ENCODE assay signal across 19 cellular contexts in the genomic region with DNA sequence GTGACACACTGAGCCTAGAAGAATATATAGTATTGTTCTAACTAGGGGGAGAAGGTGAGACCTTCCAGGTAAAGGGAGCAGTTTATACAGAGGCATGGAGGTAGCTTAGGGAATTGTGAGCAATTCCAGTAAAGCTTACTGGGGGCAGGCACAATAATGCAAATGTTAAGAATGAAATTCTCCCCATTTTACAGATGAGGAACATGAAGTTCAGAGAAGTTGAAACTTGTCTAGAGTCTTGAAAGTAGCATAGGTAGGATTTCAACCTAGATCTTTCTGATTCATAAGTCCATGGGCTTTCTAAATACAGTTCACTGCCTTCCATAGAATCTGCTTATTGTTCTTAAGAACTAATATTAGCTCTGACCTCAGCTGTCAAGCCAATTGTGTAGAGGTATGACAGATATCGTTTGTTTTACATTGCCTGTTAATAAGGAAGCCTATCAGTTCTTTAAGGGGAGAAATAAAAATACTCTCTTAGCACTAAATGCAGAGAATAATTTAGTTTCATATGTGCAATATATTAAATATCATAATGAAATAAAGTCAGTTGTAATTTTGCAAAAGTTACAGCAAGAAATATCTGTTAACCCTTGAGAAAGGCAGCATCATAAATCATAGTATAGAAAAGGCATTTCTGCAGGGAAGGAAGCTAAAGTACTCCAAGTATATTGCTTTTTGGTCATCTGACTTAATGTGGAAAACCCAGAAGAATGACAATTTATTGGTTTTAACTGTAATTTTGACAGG.
"Had no signal": no experiment of that assay in that cellular context is flagged by ENCODE, and none has a peak within 500 bp of the region (broad histone marks: within the 10 kb centered on the region; RNA-seq: fewer than 3 reads in every experiment).

No MANE protein-coding gene starts in this region.

- H3K4me1 Mint-ChIP-seq: activated CD4-positive, alpha-beta T cell treated with anti-CD3 and anti-CD28 coated beads, Interleukin-2, amount 10 ng/mL, durations not matched to agents 24 days and 14 days; immature natural killer cell; WTC11 had no signal

- H3K27ac ChIP-seq: gastrocnemius medialis, heart left ventricle, lower lobe of right lung, parathyroid adenoma, transverse colon had no signal

- H3K4me3 ChIP-seq: gastrocnemius medialis, heart left ventricle, lower lobe of right lung, transverse colon had no signal

- ATAC-seq: activated CD8-positive, alpha-beta T cell treated with anti-CD3 and anti-CD28 coated beads, Interleukin-2, amount 10 ng/mL, durations not matched to agents 7 days and 5 days; activated T-cell treated with anti-CD3 and anti-CD28 coated beads, Interleukin-2, amount 50 U/mL, for 72 hours; gastrocnemius medialis; heart left ventricle; lower lobe of right lung; naive thymus-derived CD4-positive, alpha-beta T cell; WTC11 had no signal

- H2AFZ ChIP-seq: parathyroid adenoma had no signal

- H3K79me2 ChIP-seq: parathyroid adenoma had no signal

- H3K9ac ChIP-seq: parathyroid adenoma had no signal

- H3K4me1 ChIP-seq: lower lobe of right lung, parathyroid adenoma had no signal

- H3K27me3 Mint-ChIP-seq: activated CD4-positive, alpha-beta T cell treated with anti-CD3 and anti-CD28 coated beads, Interleukin-2, amount 10 ng/mL, durations not matched to agents 24 days and 14 days; activated naive CD8-positive, alpha-beta T cell; naive thymus-derived CD4-positive, alpha-beta T cell had no signal

- H3K27me3 ChIP-seq: gastrocnemius medialis, heart left ventricle, transverse colon had no signal

- H3K4me3 Mint-ChIP-seq: activated CD4-positive, alpha-beta T cell treated with anti-CD3 and anti-CD28 coated beads, Interleukin-2, amount 10 ng/mL, durations not matched to agents 24 days and 14 days; activated CD8-positive, alpha-beta T cell treated with anti-CD3 and anti-CD28 coated beads, Interleukin-2, amount 10 ng/mL, durations not matched to agents 7 days and 5 days; activated naive CD8-positive, alpha-beta T cell; activated T-cell treated with anti-CD3 and anti-CD28 coated beads, Interleukin-2, amount 50 U/mL, for 72 hours; immature natural killer cell; naive thymus-derived CD4-positive, alpha-beta T cell; WTC11 had no signal

- DNase-seq: activated CD4-positive, alpha-beta T cell treated with anti-CD3 and anti-CD28 coated beads, Interleukin-2, amount 10 ng/mL, durations not matched to agents 24 days and 14 days; activated CD8-positive, alpha-beta memory T cell treated with anti-CD3 and anti-CD28 coated beads, Interleukin-2, amount 50 U/mL, for 4 hours; activated CD8-positive, alpha-beta T cell treated with anti-CD3 and anti-CD28 coated beads, Interleukin-2, amount 10 ng/mL, durations not matched to agents 7 days and 5 days; activated gamma-delta T cell treated with Interleukin-2 at 50 U/mL for 16 hours; activated T-cell treated with anti-CD3 and anti-CD28 coated beads, Interleukin-2, amount 50 U/mL, for 72 hours; amygdala; effector memory CD4-positive, alpha-beta T cell; gastrocnemius medialis; heart left ventricle; immature natural killer cell; lower lobe of right lung; naive thymus-derived CD4-positive, alpha-beta T cell; stimulated activated CD4-positive, alpha-beta T cell treated with anti-CD3 and anti-CD28 coated beads, Interleukin-4, amount 100 ng/mL, for 1 hour; stimulated activated naive CD4-positive, alpha-beta T cell treated with Interleukin-2 at 50 U/mL for 16 hours; T-helper 2 cell; transverse colon had no signal

- H3K36me3 ChIP-seq: gastrocnemius medialis, lower lobe of right lung, transverse colon had no signal

- H3K9me3 ChIP-seq: gastrocnemius medialis, transverse colon had no signal

- H3K27ac Mint-ChIP-seq: activated CD4-positive, alpha-beta T cell treated with anti-CD3 and anti-CD28 coated beads, Interleukin-2, amount 10 ng/mL, durations not matched to agents 24 days and 14 days; activated CD8-positive, alpha-beta T cell treated with anti-CD3 and anti-CD28 coated beads, Interleukin-2, amount 10 ng/mL, durations not matched to agents 7 days and 5 days; activated naive CD8-positive, alpha-beta T cell; activated T-cell treated with anti-CD3 and anti-CD28 coated beads, Interleukin-2, amount 50 U/mL, for 72 hours; immature natural killer cell; naive thymus-derived CD4-positive, alpha-beta T cell; WTC11 had no signal
